8 cellular contexts compared by ENCODE assay signal in the genomic region with DNA sequence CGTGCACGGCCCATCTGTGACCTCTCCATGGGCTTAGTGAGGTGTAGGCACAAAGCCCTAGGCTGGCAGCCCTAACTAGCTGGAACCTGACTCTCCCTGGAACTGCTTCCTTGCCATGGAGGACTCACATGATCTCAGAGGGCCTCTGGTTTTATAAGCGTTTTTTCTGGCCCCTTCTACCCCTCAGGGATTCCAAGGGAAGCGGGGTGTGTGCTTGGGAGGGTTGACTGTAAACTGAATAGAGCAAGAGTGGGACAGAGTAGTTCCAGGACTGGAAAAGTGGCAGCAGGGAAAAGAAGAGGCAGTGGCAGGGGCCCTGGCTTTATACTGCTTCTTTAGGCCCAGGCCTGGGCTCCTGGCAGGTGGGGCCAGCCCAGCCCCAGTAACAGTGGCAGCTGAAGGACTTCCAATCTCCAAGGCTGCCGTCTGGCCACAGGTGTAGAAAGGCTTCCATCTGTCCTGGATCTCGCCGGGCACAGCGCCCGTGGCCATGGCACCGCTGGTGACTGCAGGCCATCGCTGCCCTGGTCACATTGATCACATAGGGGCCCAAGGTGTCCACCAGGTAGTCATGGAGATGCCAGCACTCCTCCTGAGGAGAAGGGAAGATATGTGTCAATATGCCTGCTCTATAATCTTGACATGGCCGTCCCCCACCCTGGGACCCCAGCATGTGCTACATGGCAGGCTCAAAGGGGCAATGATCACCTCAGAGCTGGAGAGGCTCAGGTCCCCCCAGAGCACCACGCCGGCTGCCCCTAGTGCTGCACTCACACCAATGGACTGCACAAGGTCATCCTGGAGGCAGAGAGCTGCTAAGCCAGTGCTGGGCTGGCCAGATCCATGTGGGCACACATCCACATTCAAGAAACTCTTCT. TPM values are rescaled to one million over a fixed set of nuclear protein-coding genes. Genes with fewer than 3 reads are reported as not detected.
DNase-seq lines count a peak whose midpoint lies in the region; ATAC-seq, FAIRE-seq and TF ChIP-seq lines count a peak whose summit lies in the region.

No MANE protein-coding gene starts in this region.

- H3K4me1 ChIP-seq in mesodermal cell (ENCODE audit: control insufficient read depth, insufficient read depth, low read length, poor library complexity, severe bottlenecking) (peaks cover 5% of the 10 kb centered on the region), uterus (peaks cover 0 to 9% of the 10 kb centered on the region in 2 donors)

- DNase-seq in Right ventricle myocardium superior: peak; percentile 47
- no peak for DNase-seq in Right ventricle myocardium inferior (ENCODE audit: missing footprints)
- no peak for DNase-seq in bronchial epithelial cell (ENCODE audit: low read depth)
- peak in 1 of 2 donors; percentile 34 for DNase-seq in uterus
- no peak for DNase-seq in NCI-H748 (lab: John Stamatoyannopoulos, UW; ENCODE audit: unreplicated experiment)
- no peak for DNase-seq in NCI-H128 (lab: John Stamatoyannopoulos, UW; ENCODE audit: unreplicated experiment)
- DNase-seq in NK-92 (lab: John Stamatoyannopoulos, UW; ENCODE audit: unreplicated experiment): no peak

- intact Hi-C loops in Right ventricle myocardium superior (cut with DNase I) (no loop called here), Right ventricle myocardium inferior (cut with DNase I) (no loop called here), uterus (cut with DNase I; ENCODE audit: low total_unique reads) (no loop called here)

- peak; percentile 0 for ATAC-seq in Right ventricle myocardium superior (ENCODE audit: poor library complexity)
- no peak for ATAC-seq in Right ventricle myocardium inferior

- H3K27me3 ChIP-seq in bronchial epithelial cell (ENCODE audit: control insufficient read depth, insufficient read depth, low read length): no peaks in the 10 kb centered on the region
- no peaks in the 10 kb centered on the region for H3K27me3 ChIP-seq in uterus

- TF ChIP-seq CTCF in bronchial epithelial cell (IDR thresholded peaks at IDR 0.05; ENCODE audit: insufficient read depth, low read length, severe bottlenecking) (no peak), uterus (IDR thresholded peaks at IDR 0.05) (no peak)

- peak overlapping the region; percentile 56 for H3K27ac ChIP-seq in mesodermal cell (ENCODE audit: low read depth, low read length, severe bottlenecking)
- peak overlapping the region; percentile 64 to 75 for H3K27ac ChIP-seq in uterus

- H3K36me3 ChIP-seq in bronchial epithelial cell (ENCODE audit: control insufficient read depth, insufficient read depth, low read length) (peaks cover 25% of the 10 kb centered on the region), mesodermal cell (ENCODE audit: control insufficient read depth, insufficient read depth, low read length) (peaks cover 33% of the 10 kb centered on the region), uterus (no peaks in the 10 kb centered on the region)

- 84 to 89% methylated on average over 11 to 13 of the region's 14 CpGs for WGBS in mesodermal cell (ENCODE audit: insufficient coverage in 2 of 2), 2 experiments

- H3K9me3 ChIP-seq in mesodermal cell (ENCODE audit: control insufficient read depth, low read length) (no peaks in the 10 kb centered on the region), uterus (no peaks in the 10 kb centered on the region)

- TF ChIP-seq POLR2A in uterus (IDR thresholded peaks at IDR 0.05): no peak

- FAIRE-seq in bronchial epithelial cell (lab: Jason Lieb, UNC): peak; percentile 18

- H3K4me3 ChIP-seq in bronchial epithelial cell (ENCODE audit: low read depth, low read length) (peak overlapping the region; percentile 17), mesodermal cell (ENCODE audit: extremely low read depth, insufficient read depth, low read length, poor library complexity, severe bottlenecking) (peak overlapping the region; percentile 80), uterus (peak overlapping the region; percentile 35 to 99)

RNA-seq across cellular contexts. Expression of gene IFRD2, which starts 0.9 kb away (rescaled TPM):
- 70.1 TPM for total RNA-seq in Right ventricle myocardium superior
- 69.4 TPM for total RNA-seq in Right ventricle myocardium inferior
- total RNA-seq in bronchial epithelial cell: 104 and 177 TPM in 2 replicates
- 42.2 TPM for polyA plus RNA-seq in mesodermal cell (2013, experiment 1 of 2)
- 33.5 TPM for polyA plus RNA-seq in mesodermal cell (2013, experiment 2 of 2)
- total RNA-seq in uterus: 10 to 100 TPM; 14.1 to 81.5 (median 25.1) TPM

RNA-seq across cellular contexts. Expression of gene HYAL3, which starts 6.0 kb away (rescaled TPM):
- total RNA-seq in Right ventricle myocardium superior: 1.2 TPM
- total RNA-seq in Right ventricle myocardium inferior: 1.4 TPM
- total RNA-seq in bronchial epithelial cell: 6.6 and 6.8 TPM in 2 replicates
- polyA plus RNA-seq in mesodermal cell (2013, experiment 1 of 2): 5.5 TPM
- 4.2 TPM for polyA plus RNA-seq in mesodermal cell (2013, experiment 2 of 2)
- 1 to 10 TPM in 3 of 4 donors, not detected in 1; 1.9 to 3.9 (median 3.3) TPM for total RNA-seq in uterus

RNA-seq across cellular contexts. Expression of gene NAA80, which starts 6.0 kb away (rescaled TPM):
- total RNA-seq in Right ventricle myocardium superior (6.3 TPM), Right ventricle myocardium inferior (5.8 TPM), bronchial epithelial cell (1.3 and 2.0 TPM in 2 replicates), uterus (10 to 100 TPM in 3 of 4 donors, 1 to 10 TPM in 1; 4.7 to 33.5 (median 24.0) TPM)
- 21.3 TPM for polyA plus RNA-seq in mesodermal cell (2013, experiment 1 of 2)
- polyA plus RNA-seq in mesodermal cell (2013, experiment 2 of 2): 16.5 TPM

RNA-seq across cellular contexts. Expression of gene HYAL1, which starts 10.2 kb away (rescaled TPM):
- total RNA-seq in Right ventricle myocardium superior: 66.5 TPM
- 70.1 TPM for total RNA-seq in Right ventricle myocardium inferior
- total RNA-seq in bronchial epithelial cell: 7.1 and 8.3 TPM in 2 replicates
- 2.0 TPM for polyA plus RNA-seq in mesodermal cell (2013, experiment 1 of 2)
- 1.5 TPM for polyA plus RNA-seq in mesodermal cell (2013, experiment 2 of 2)
- total RNA-seq in uterus: 10 to 100 TPM in 3 of 4 donors, 1 to 10 TPM in 1; 2.1 to 30.5 (median 22.1) TPM

RNA-seq across cellular contexts. Expression of gene LSMEM2, which starts 14.3 kb away (rescaled TPM):
- total RNA-seq in Right ventricle myocardium superior (29.6 TPM), Right ventricle myocardium inferior (29.8 TPM), bronchial epithelial cell (under 0.01 TPM in 1 of 2 replicates, not detected in the other), uterus (1 to 10 TPM in 1 of 4 donors, under 1 TPM in 1, not detected in 2; 0.90 to 1.5 TPM)
- polyA plus RNA-seq in mesodermal cell (2013, experiment 1 of 2): not detected
- not detected for polyA plus RNA-seq in mesodermal cell (2013, experiment 2 of 2)

Comparison
In these comparisons a context has a peak if more than half of its experiments do, and no peak if none do; other contexts are left out.
1. H3K4me3 ChIP-seq: peak in every context shown above with its lines; median percentile 80 in mesodermal cell; 67 in uterus; 17 in bronchial epithelial cell.